In genomic region chr4:7786040-7786439, GRCh38 we compare ENCODE assay signal across 19 cellular contexts.
"Had no signal": no experiment of that assay in that cellular context is flagged by ENCODE, and none has a peak within 500 bp of the region (broad histone marks: within the 10 kb centered on the region; RNA-seq: fewer than 3 reads in every experiment).

No MANE protein-coding gene starts in this region.

- H3K36me3 Mint-ChIP-seq: stimulated activated memory B cell treated with anti-CD40 and anti-IgM and Interleukin-4, amounts not matched to agents 10 μg/mL and 1 μg/mL and 100 μg/mL, for 72 hours had no signal

- H3K27ac Mint-ChIP-seq: naive thymus-derived CD8-positive, alpha-beta T cell; stimulated activated memory B cell treated with anti-CD40 and anti-IgM and Interleukin-4, amounts not matched to agents 10 μg/mL and 1 μg/mL and 100 μg/mL, for 72 hours; stimulated activated naive CD8-positive, alpha-beta T cell treated with anti-CD3 and anti-CD28 coated beads, Interleukin-15, Interleukin-2, amounts not matched to agents 100 ng/mL and 50 ng/mL, for 24 hours had no signal

- H3K9me3 Mint-ChIP-seq: naive thymus-derived CD8-positive, alpha-beta T cell; neural crest cell; stimulated activated memory B cell treated with anti-CD40 and anti-IgM and Interleukin-4, amounts not matched to agents 10 μg/mL and 1 μg/mL and 100 μg/mL, for 72 hours; stimulated activated naive CD8-positive, alpha-beta T cell treated with anti-CD3 and anti-CD28 coated beads, Interleukin-15, Interleukin-2, amounts not matched to agents 100 ng/mL and 50 ng/mL, for 24 hours had no signal

- H3K4me2 ChIP-seq: smooth muscle cell had no signal

- H3K4me3 Mint-ChIP-seq: naive thymus-derived CD8-positive, alpha-beta T cell; neural crest cell; stimulated activated memory B cell treated with anti-CD40 and anti-IgM and Interleukin-4, amounts not matched to agents 10 μg/mL and 1 μg/mL and 100 μg/mL, for 72 hours; stimulated activated naive CD8-positive, alpha-beta T cell treated with anti-CD3 and anti-CD28 coated beads, Interleukin-15, Interleukin-2, amounts not matched to agents 100 ng/mL and 50 ng/mL, for 24 hours had no signal

- H3K4me1 Mint-ChIP-seq: stimulated activated memory B cell treated with anti-CD40 and anti-IgM and Interleukin-4, amounts not matched to agents 10 μg/mL and 1 μg/mL and 100 μg/mL, for 72 hours had no signal

- H3K9me3 ChIP-seq: esophagus muscularis mucosa, gastrocnemius medialis, mucosa of descending colon, ovary, thoracic aorta, transverse colon had no signal

- H3K36me3 ChIP-seq: ovary, thoracic aorta, transverse colon had no signal

- H3K27ac ChIP-seq: epithelial cell of prostate, esophagus muscularis mucosa, gastrocnemius medialis, ovary, thoracic aorta, transverse colon had no signal

- H3K4me3 ChIP-seq: esophagus muscularis mucosa, gastrocnemius medialis, mucosa of descending colon, ovary, smooth muscle cell, thoracic aorta, transverse colon had no signal

- H3K27me3 ChIP-seq: esophagus muscularis mucosa, gastrocnemius medialis, ovary, transverse colon had no signal

- H3K27me3 Mint-ChIP-seq: naive thymus-derived CD8-positive, alpha-beta T cell; progenitor cell of endocrine pancreas; stimulated activated naive CD8-positive, alpha-beta T cell treated with anti-CD3 and anti-CD28 coated beads, Interleukin-15, Interleukin-2, amounts not matched to agents 100 ng/mL and 50 ng/mL, for 24 hours had no signal

- ATAC-seq: gastrocnemius medialis; left lobe of liver; naive thymus-derived CD8-positive, alpha-beta T cell; right cardiac atrium; stimulated activated memory B cell treated with anti-CD40 and anti-IgM and Interleukin-4, amounts not matched to agents 10 μg/mL and 1 μg/mL and 100 μg/mL, for 72 hours had no signal

- DNase-seq: effector memory CD4-positive, alpha-beta T cell; gastrocnemius medialis; islet precursor cell; mammary epithelial cell; mucosa of descending colon; naive thymus-derived CD8-positive, alpha-beta T cell; right cardiac atrium; stimulated activated CD4-positive, alpha-beta T cell treated with anti-CD3 and anti-CD28 coated beads, Interleukin-4, amount 100 ng/mL, for 1 hour; transverse colon had no signal
